8 cellular contexts compared by ENCODE assay signal in genomic region chr1:225428879-225429455, GRCh38. TPM values are rescaled to one million over a fixed set of nuclear protein-coding genes. Genes with fewer than 3 reads are reported as not detected.
DNase-seq lines count a peak whose midpoint lies in the region; ATAC-seq and TF ChIP-seq lines count a peak whose summit lies in the region.

No MANE protein-coding gene starts in this region.

- H3K4me1 Mint-ChIP-seq in GM23338 = peaks cover 42% of the 10 kb centered on the region

- H3K9me3 Mint-ChIP-seq in GM23338 = peaks cover 30% of the 10 kb centered on the region; the same call in 2 of the 3 replicates

- H3K4me2 ChIP-seq in GM23338 (peak overlapping the region; percentile 81), SU-DHL-6 (ENCODE audit: low read depth, low read length, poor library complexity, severe bottlenecking) (peak overlapping the region; percentile 83), smooth muscle cell (peak overlapping the region; percentile 99)

- ATAC-seq in GM23338 (no peak), HG02759 (IDR thresholded peaks at IDR 0.05; ENCODE audit: unreplicated experiment) (no peak), HG02981 (IDR thresholded peaks at IDR 0.05; ENCODE audit: unreplicated experiment) (no peak)

- no peaks in the 10 kb centered on the region for H3K9me3 ChIP-seq in SU-DHL-6 (ENCODE audit: insufficient read depth, low read length)
- no peaks in the 10 kb centered on the region for H3K9me3 ChIP-seq in smooth muscle cell (replicated peaks; ENCODE audit: low read depth)

- peak overlapping the region; percentile 77 for H3K4me3 Mint-ChIP-seq in GM23338

- DNase-seq in AG09309 (ENCODE audit: low read depth) (no peak), GM23338 (ENCODE audit: low spot score) (no peak), fibroblast of the aortic adventitia (ENCODE audit: low read depth) (no peak), smooth muscle cell (lab: John Stamatoyannopoulos, UW; ENCODE audit: unreplicated experiment) (no peak), NCI-H2107 (lab: John Stamatoyannopoulos, UW) (no peak)

- 23% methylated on average over 7 of the region's 7 CpGs for WGBS in smooth muscle cell (ENCODE audit: low lambda C conversion rate)

- no peaks in the 10 kb centered on the region for H3K9me2 ChIP-seq in GM23338 (ENCODE audit: insufficient read depth)
- H3K9me2 ChIP-seq in SU-DHL-6 (replicated peaks; ENCODE audit: insufficient read depth, low read length) = no peaks in the 10 kb centered on the region

- peaks cover 35% of the 10 kb centered on the region for H3K79me2 ChIP-seq in GM23338 (replicated peaks; ENCODE audit: insufficient read depth)
- peaks cover 38% of the 10 kb centered on the region for H3K79me2 ChIP-seq in SU-DHL-6 (ENCODE audit: insufficient read depth, low read length)
- H3K79me2 ChIP-seq in smooth muscle cell (ENCODE audit: low read depth) = peaks cover 35% of the 10 kb centered on the region

- H3K27me3 ChIP-seq in GM23338 (ENCODE audit: insufficient read depth) (peaks cover 26% of the 10 kb centered on the region), SU-DHL-6 (ENCODE audit: low read length) (no peaks in the 10 kb centered on the region), smooth muscle cell (ENCODE audit: low read depth) (no peaks in the 10 kb centered on the region)

- H3K4me3 ChIP-seq in AG09309 (ENCODE audit: control insufficient read depth, low read depth, low read length) (peak overlapping the region; percentile 80), GM23338 (peak overlapping the region; percentile 90), SU-DHL-6 (ENCODE audit: insufficient read depth, low read length, poor library complexity, severe bottlenecking) (peak overlapping the region; percentile 76), fibroblast of the aortic adventitia (ENCODE audit: low read depth, low read length) (peak overlapping the region; percentile 89), smooth muscle cell (peak overlapping the region; percentile 96)

- peak overlapping the region; percentile 93 for H3K9ac ChIP-seq in SU-DHL-6 (ENCODE audit: low read length)
- H3K9ac ChIP-seq in smooth muscle cell (ENCODE audit: low read depth) = peak overlapping the region; percentile 42

- peak overlapping the region; percentile 97 for H3K27ac ChIP-seq in GM23338 (ENCODE audit: low read depth)
- peak overlapping the region; percentile 86 for H3K27ac ChIP-seq in SU-DHL-6 (ENCODE audit: low read depth, low read length)
- H3K27ac ChIP-seq in smooth muscle cell (ENCODE audit: low read depth) = no peak overlapping the region

- H3K27me3 Mint-ChIP-seq in GM23338 (ENCODE audit: insufficient read depth, low read depth, poor library complexity) = peaks cover 29% of the 10 kb centered on the region

- H3K4me1 ChIP-seq in GM23338 (ENCODE audit: insufficient read depth) (peaks cover 40% of the 10 kb centered on the region), smooth muscle cell (ENCODE audit: low read depth) (peaks cover 32% of the 10 kb centered on the region)

- peak overlapping the region; percentile 97 for H3K27ac Mint-ChIP-seq in GM23338

- no peaks in the 10 kb centered on the region for H3K36me3 ChIP-seq in GM23338 (ENCODE audit: insufficient read depth)
- H3K36me3 ChIP-seq in SU-DHL-6 (ENCODE audit: low read length) = 0 out of 2 replicates have a peak, but pooled peaks cover 3% of the 10 kb centered on the region
- H3K36me3 ChIP-seq in smooth muscle cell (ENCODE audit: low read depth) = no peaks in the 10 kb centered on the region

- H2AFZ ChIP-seq in GM23338 (peak overlapping the region; percentile 92), SU-DHL-6 (ENCODE audit: low read depth, low read length, severe bottlenecking) (peak overlapping the region; percentile 23), smooth muscle cell (ENCODE audit: low read depth) (peak overlapping the region; percentile 98)

- no peak for TF ChIP-seq CTCF in AG09309 (IDR thresholded peaks at IDR 0.05; ENCODE audit: control insufficient read depth, insufficient read depth, low read depth, low read length, missing control alignments)
- TF ChIP-seq CTCF in GM23338 (conservative IDR thresholded peaks at IDR 0.05; ENCODE audit: low read depth in 2 of 2) = no peak
- TF ChIP-seq CTCF in SU-DHL-6 (IDR thresholded peaks at IDR 0.05; ENCODE audit: insufficient read depth, low read length, poor library complexity, severe bottlenecking) = no peak
- no peak for TF ChIP-seq CTCF in fibroblast of the aortic adventitia (IDR thresholded peaks at IDR 0.05; ENCODE audit: insufficient read depth, low read length)
- no peak for TF ChIP-seq CTCF in smooth muscle cell (IDR thresholded peaks at IDR 0.05; ENCODE audit: borderline replicate concordance, insufficient read depth, poor library complexity, severe bottlenecking)

- H4K20me1 ChIP-seq in GM23338 (replicated peaks; ENCODE audit: insufficient read depth) (peaks cover 32% of the 10 kb centered on the region), SU-DHL-6 (ENCODE audit: low read depth, low read length) (peaks cover 19% of the 10 kb centered on the region), smooth muscle cell (ENCODE audit: low read depth) (peaks cover 34% of the 10 kb centered on the region)

- H3F3A ChIP-seq in GM23338 (replicated peaks; ENCODE audit: low read depth) (peaks cover 9% of the 10 kb centered on the region; the same call in 1 of the 2 replicates), SU-DHL-6 (ENCODE audit: insufficient read depth) (peaks cover 19% of the 10 kb centered on the region), smooth muscle cell (ENCODE audit: low read depth) (peaks cover 5% of the 10 kb centered on the region)

- H3K36me3 Mint-ChIP-seq in GM23338 (ENCODE audit: low read depth) = peaks cover 20% of the 10 kb centered on the region; the same call in 2 of the 3 replicates

TF ChIP-seq in GM23338, 12 proteins besides CTCF, POLR2A, EP300 and RAD21 (continues in another document):
- TF ChIP-seq ZNF114 (CRISPR knock-in tag; IDR thresholded peaks at IDR 0.05) (no peak), JUNB (IDR thresholded peaks at IDR 0.05; ENCODE audit: unreplicated experiment) (no peak), EZH2 (IDR thresholded peaks at IDR 0.05; ENCODE audit: low read depth, unreplicated experiment) (no peak), STAT1 (IDR thresholded peaks at IDR 0.05; ENCODE audit: unreplicated experiment) (no peak)
- TF ChIP-seq, protein P1, sequence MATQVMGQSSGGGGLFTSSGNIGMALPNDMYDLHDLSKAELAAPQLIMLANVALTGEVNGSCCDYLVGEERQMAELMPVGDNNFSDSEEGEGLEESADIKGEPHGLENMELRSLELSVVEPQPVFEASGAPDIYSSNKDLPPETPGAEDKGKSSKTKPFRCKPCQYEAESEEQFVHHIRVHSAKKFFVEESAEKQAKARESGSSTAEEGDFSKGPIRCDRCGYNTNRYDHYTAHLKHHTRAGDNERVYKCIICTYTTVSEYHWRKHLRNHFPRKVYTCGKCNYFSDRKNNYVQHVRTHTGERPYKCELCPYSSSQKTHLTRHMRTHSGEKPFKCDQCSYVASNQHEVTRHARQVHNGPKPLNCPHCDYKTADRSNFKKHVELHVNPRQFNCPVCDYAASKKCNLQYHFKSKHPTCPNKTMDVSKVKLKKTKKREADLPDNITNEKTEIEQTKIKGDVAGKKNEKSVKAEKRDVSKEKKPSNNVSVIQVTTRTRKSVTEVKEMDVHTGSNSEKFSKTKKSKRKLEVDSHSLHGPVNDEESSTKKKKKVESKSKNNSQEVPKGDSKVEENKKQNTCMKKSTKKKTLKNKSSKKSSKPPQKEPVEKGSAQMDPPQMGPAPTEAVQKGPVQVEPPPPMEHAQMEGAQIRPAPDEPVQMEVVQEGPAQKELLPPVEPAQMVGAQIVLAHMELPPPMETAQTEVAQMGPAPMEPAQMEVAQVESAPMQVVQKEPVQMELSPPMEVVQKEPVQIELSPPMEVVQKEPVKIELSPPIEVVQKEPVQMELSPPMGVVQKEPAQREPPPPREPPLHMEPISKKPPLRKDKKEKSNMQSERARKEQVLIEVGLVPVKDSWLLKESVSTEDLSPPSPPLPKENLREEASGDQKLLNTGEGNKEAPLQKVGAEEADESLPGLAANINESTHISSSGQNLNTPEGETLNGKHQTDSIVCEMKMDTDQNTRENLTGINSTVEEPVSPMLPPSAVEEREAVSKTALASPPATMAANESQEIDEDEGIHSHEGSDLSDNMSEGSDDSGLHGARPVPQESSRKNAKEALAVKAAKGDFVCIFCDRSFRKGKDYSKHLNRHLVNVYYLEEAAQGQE (IDR thresholded peaks at IDR 0.05; ENCODE audit: unreplicated experiment) = no peak

RNA-seq across cellular contexts. Expression of gene LBR, which starts 1.1 kb away (rescaled TPM):
- total RNA-seq in GM23338 (2014; rRNA removed; shearing (Covaris generic)) = 91.3 and 93.6 TPM in 2 replicates
- polyA plus RNA-seq in GM23338 (2016; fragmentation: Nextera tagmentation; extraction: Ambion mirVana) (41.9 and 50.6 TPM in 2 replicates), smooth muscle cell (16.6 and 24.8 TPM in 2 replicates)
- total RNA-seq in fibroblast of the aortic adventitia (ENCODE audit: low replicate concordance) (18.9 and 32.1 TPM in 2 replicates), smooth muscle cell (33.4 and 43.6 TPM in 2 replicates)

Comparison
In these comparisons a context has a peak if more than half of its experiments do, and no peak if none do; other contexts are left out.
1. H2AFZ ChIP-seq: peak in every context shown above with its lines; median percentile 98 in smooth muscle cell; 92 in GM23338; 23 in SU-DHL-6.